ENCODE assay signal across 8 cellular contexts in genomic region chr13:76667551-76667950, GRCh38.
DNase-seq lines count a peak whose midpoint lies in the region; ATAC-seq and TF ChIP-seq lines count a peak whose summit lies in the region.

No MANE protein-coding gene starts in this region.

- H3K36me3 ChIP-seq in HCT116 (ENCODE audit: control insufficient read depth in 1 of 2, insufficient read depth in 2 of 2, low read length in 2 of 2), result no peaks in the 10 kb centered on the region

- no peak overlapping the region for H3K27ac Mint-ChIP-seq in T-cell
- H3K27ac Mint-ChIP-seq in activated CD4-positive, alpha-beta memory T cell treated with anti-CD3 and anti-CD28 coated beads for 36 hours, result no peak overlapping the region

- no peak for TF ChIP-seq POLR2A in HCT116 (IDR thresholded peaks at IDR 0.05; ENCODE audit: borderline replicate concordance, extremely low read depth, insufficient read depth, insufficient read length)

- H3K36me3 Mint-ChIP-seq in T-cell, result no peaks in the 10 kb centered on the region
- H3K36me3 Mint-ChIP-seq in activated CD4-positive, alpha-beta memory T cell treated with anti-CD3 and anti-CD28 coated beads for 36 hours, result no peaks in the 10 kb centered on the region

- no peaks in the 10 kb centered on the region for H3K27me3 Mint-ChIP-seq in T-cell
- H3K27me3 Mint-ChIP-seq in activated CD4-positive, alpha-beta memory T cell treated with anti-CD3 and anti-CD28 coated beads for 36 hours, result no peaks in the 10 kb centered on the region

- RAD21 ChIA-PET in HCT116 (lab: Charles Lee; ENCODE audit: low non-redundant PET in 1 of 2, low total read pairs in 2 of 2, uncharacterized antibody in 2 of 2, unreplicated experiment in 2 of 2), result no interaction called here

- intact Hi-C loops in HCT116 (cut with micrococcal nuclease), result no loop called here
- intact Hi-C loops in activated CD4-positive, alpha-beta memory T cell treated with anti-CD3 and anti-CD28 coated beads for 36 hours (cut with micrococcal nuclease), result loop anchor here (1.0 kb wide), 1 partner anchor 236 kb away; no protein-coding TSS in a partner anchor

- ATAC-seq in HCT116 (no peak), T-cell (replicated peaks in 1 of 4) (peak in 3 of 4 experiments; percentile 48 to 51 (median 49)), GM19395 (IDR thresholded peaks at IDR 0.05; ENCODE audit: unreplicated experiment) (no peak)

- no TSS peak for BruUV-seq in HCT116 (replicated peaks; lab: Mats Ljungman, UMichigan)

- no peak overlapping the region for H2AFZ ChIP-seq in HCT116 (ENCODE audit: low read depth, low read length, poor library complexity, severe bottlenecking)

- H3K4me2 ChIP-seq in HCT116 (ENCODE audit: low read length), result no peak overlapping the region

- no peaks in the 10 kb centered on the region for H3K9me3 Mint-ChIP-seq in T-cell
- no peaks in the 10 kb centered on the region for H3K9me3 Mint-ChIP-seq in activated CD4-positive, alpha-beta memory T cell treated with anti-CD3 and anti-CD28 coated beads for 36 hours

- DNase-seq in AG09319 (ENCODE audit: extremely low read depth, low read depth) (peak; percentile 53), HCT116 (ENCODE audit: low read depth, low spot score) (no peak), T-cell (peak in 7 of 34 experiments; percentile 0 to 13 (median 7)), kidney glomerular epithelial cell (lab: John Stamatoyannopoulos, UW) (peak; percentile 1), NK-92 (lab: John Stamatoyannopoulos, UW; ENCODE audit: unreplicated experiment) (no peak), SKM-1 treated with dmso at 0.1 percent for 144 hours (lab: John Stamatoyannopoulos, UW; ENCODE audit: unreplicated experiment) (no peak)
- no peak for DNase-seq in activated CD4-positive, alpha-beta memory T cell treated with anti-CD3 and anti-CD28 coated beads for 36 hours

- CTCF ChIA-PET in HCT116 (lab: Charles Lee) (interaction anchor here (0.6 to 1.4 kb wide), 4 partner anchors 9 to 791 kb away, joined by 3 to 5 read pairs (median 4); no protein-coding TSS in a partner anchor), T-cell (lab: Charles Lee) (interaction anchor here in 1 of 2 donors (1.1 to 2.2 kb wide), 2 partner anchors 235 to 236 kb away, joined by 3 to 17 read pairs; no protein-coding TSS in a partner anchor)
- CTCF ChIA-PET in activated CD4-positive, alpha-beta memory T cell treated with anti-CD3 and anti-CD28 coated beads for 36 hours (lab: Charles Lee), result interaction anchor here (1.7 kb wide), 1 partner anchor 236 kb away, joined by 8 read pairs; no protein-coding TSS in a partner anchor

- H3K4me3 ChIP-seq in HCT116 (replicated peaks in 1 of 2; ENCODE audit: low read depth in 1 of 2, low read length in 2 of 2), result no peak overlapping the region

- no peaks in the 10 kb centered on the region for H4K20me1 ChIP-seq in HCT116 (ENCODE audit: insufficient read depth)

- no peaks in the 10 kb centered on the region for H3K4me1 Mint-ChIP-seq in T-cell
- H3K4me1 Mint-ChIP-seq in activated CD4-positive, alpha-beta memory T cell treated with anti-CD3 and anti-CD28 coated beads for 36 hours (ENCODE audit: low read depth), result no peaks in the 10 kb centered on the region

- no peak overlapping the region for H3K4me3 Mint-ChIP-seq in T-cell
- H3K4me3 Mint-ChIP-seq in activated CD4-positive, alpha-beta memory T cell treated with anti-CD3 and anti-CD28 coated beads for 36 hours, result no peak overlapping the region

- TF ChIP-seq CTCF in AG09319 (IDR thresholded peaks at IDR 0.05; ENCODE audit: low read depth, low read length) (peak; percentile 50), HCT116 (IDR thresholded peaks at IDR 0.05 in 2 of 3, conservative IDR thresholded peaks at IDR 0.05 in 1 of 3; ENCODE audit: borderline replicate concordance in 1 of 3, insufficient read depth in 1 of 3, low read depth in 2 of 3, low read length in 2 of 3) (no peak)

- H3K9me3 ChIP-seq in HCT116 (ENCODE audit: control insufficient read depth in 1 of 2, insufficient read depth in 1 of 2, low read depth in 1 of 2, low read length in 2 of 2), result no peaks in the 10 kb centered on the region

- no peaks in the 10 kb centered on the region for H3K9me2 ChIP-seq in HCT116 (ENCODE audit: insufficient read depth)

- no peak overlapping the region for H3K27ac ChIP-seq in HCT116 (ENCODE audit: low read depth, low read length)

- no peaks in the 10 kb centered on the region for H3K79me2 ChIP-seq in HCT116 (ENCODE audit: insufficient read depth, low read length)

- no peak overlapping the region for H3K9ac ChIP-seq in HCT116 (ENCODE audit: low read length)

- peak; percentile 32 for TF ChIP-seq RAD21 in HCT116 (IDR thresholded peaks at IDR 0.05; ENCODE audit: low read depth)

- POLR2A ChIA-PET in HCT116 (lab: Charles Lee), result no interaction called here
- POLR2A ChIA-PET in T-cell (lab: Charles Lee), result no interaction called here
- POLR2A ChIA-PET in activated CD4-positive, alpha-beta memory T cell treated with anti-CD3 and anti-CD28 coated beads for 36 hours (lab: Charles Lee), result no interaction called here

- 0 out of 2 replicates have a peak, but pooled peaks cover 6% of the 10 kb centered on the region for H3K27me3 ChIP-seq in HCT116 (ENCODE audit: insufficient read depth, low read length)

- 0 out of 4 replicates have a peak, but pooled peaks cover 0 to 2% of the 10 kb centered on the region in 2 experiments for H3K4me1 ChIP-seq in HCT116 (ENCODE audit: control insufficient read depth in 1 of 2, insufficient read depth in 2 of 2, low read length in 2 of 2)

TF ChIP-seq in HCT116, 20 proteins besides CTCF, POLR2A, EP300 and RAD21:
- TF ChIP-seq POLR2AphosphoS5 (IDR thresholded peaks at IDR 0.05; ENCODE audit: low read depth, low read length) (no peak), CBX3 (IDR thresholded peaks at IDR 0.05; ENCODE audit: low read depth) (no peak), SP1 (IDR thresholded peaks at IDR 0.05; ENCODE audit: low read depth) (no peak), EZH2phosphoT487 (IDR thresholded peaks at IDR 0.05; ENCODE audit: borderline replicate concordance) (no peak), JUND (IDR thresholded peaks at IDR 0.05) (no peak), SRF (IDR thresholded peaks at IDR 0.05; ENCODE audit: low read depth) (no peak)

Comparison
In these comparisons a context has a peak if more than half of its experiments do, and no peak if none do; other contexts are left out.
1. DNase-seq: peak in AG09319 (single experiment) and kidney glomerular epithelial cell (single experiment); none in HCT116 (single experiment), NK-92 (single experiment), activated CD4-positive, alpha-beta memory T cell treated with anti-CD3 and anti-CD28 coated beads for 36 hours (single experiment) and SKM-1 treated with dmso at 0.1 percent for 144 hours (single experiment).
2. ATAC-seq: peak in T-cell (3 of 4); none in HCT116 (single experiment) and GM19395 (single experiment).